In genomic region chr12:17793854-17794253, GRCh38 we compare ENCODE assay signal across 15 cellular contexts.
DNase-seq lines count a peak whose midpoint lies in the region; ATAC-seq and TF ChIP-seq lines count a peak whose summit lies in the region.
"Had no signal": no experiment of that assay in that cellular context is flagged by ENCODE, and none has a peak within 500 bp of the region (broad histone marks: within the 10 kb centered on the region; RNA-seq: fewer than 3 reads in every experiment).

No MANE protein-coding gene starts in this region.

- peak; percentile 62; the same call in 1 of the 2 replicates for ATAC-seq in Panc1
- ATAC-seq in GM21529 (IDR thresholded peaks at IDR 0.05; ENCODE audit: unreplicated experiment) = no peak
- no peak for ATAC-seq in Right ventricle myocardium superior (ENCODE audit: poor library complexity)
- ATAC-seq: CD8-positive, alpha-beta T cell had no signal

- H3K27me3 ChIP-seq in Panc1 (ENCODE audit: control insufficient read depth, insufficient read depth, low read length) = no peaks in the 10 kb centered on the region

- intact Hi-C loops in Panc1 (cut with micrococcal nuclease; ENCODE audit: unreplicated experiment) = no loop called here
- intact Hi-C loops in Right ventricle myocardium superior (cut with DNase I) = no loop called here

- POLR2A ChIA-PET in Panc1 (lab: Charles Lee) = no interaction called here

- BruUV-seq in Panc1 (replicated peaks; lab: Mats Ljungman, UMichigan) = no TSS peak

- in situ Hi-C loops in Panc1 (cut with HindIII; ENCODE audit: low pct_unique_long_range_greater_than_20kb, low sequenced_read_pairs) = no loop called here

- no peak overlapping the region for H3K27ac ChIP-seq in Panc1 (ENCODE audit: low read length)
- H3K27ac ChIP-seq: GM23248 had no signal

- no peaks in the 10 kb centered on the region for H3K36me3 ChIP-seq in Panc1 (ENCODE audit: control insufficient read depth, insufficient read depth, low read length)

- CTCF ChIA-PET in Panc1 (lab: Charles Lee) = no interaction called here

- H3K9me3 ChIP-seq in Panc1 (ENCODE audit: control insufficient read depth, insufficient read depth, low read depth, low read length) = no peaks in the 10 kb centered on the region

- DNase-seq in HCEC 1CT (peak; percentile 45), Panc1 (ENCODE audit: low read depth, low spot score) (peak; percentile 33), epithelial cell of esophagus (ENCODE audit: low read depth) (peak; percentile 19), SW 1271 (lab: John Stamatoyannopoulos, UW) (no peak), NCI-H1092 treated with DMSO at 0.1 percent for 48 hours (lab: John Stamatoyannopoulos, UW) (no peak), Right ventricle myocardium superior (no peak)
- DNase-seq: CD8-positive, alpha-beta T cell; COR-L47; DMS153; DMS79 treated with DMSO at 0.1 percent for 48 hours; EL; GDM1; GM23248; H9 had no signal

- H3K4me3 ChIP-seq in Panc1 (ENCODE audit: low read depth in 2 of 2, low read length in 2 of 2) (no peak overlapping the region), epithelial cell of esophagus (ENCODE audit: low read length) (no peak overlapping the region)
- H3K4me3 ChIP-seq: GM23248 had no signal

- no peak for TF ChIP-seq CTCF in Panc1 (IDR thresholded peaks at IDR 0.05)
- TF ChIP-seq CTCF in epithelial cell of esophagus (IDR thresholded peaks at IDR 0.05; ENCODE audit: insufficient read depth, low read depth, low read length, missing control alignments) = no peak

- H3K4me1 ChIP-seq in Panc1 (ENCODE audit: control insufficient read depth, insufficient read depth, low read length) = no peaks in the 10 kb centered on the region

Comparison
In these comparisons a context has a peak if more than half of its experiments do, and no peak if none do; other contexts are left out.
1. DNase-seq: peak in HCEC 1CT (single experiment), Panc1 (single experiment) and epithelial cell of esophagus (single experiment); none in SW 1271 (0 of 2), NCI-H1092 treated with DMSO at 0.1 percent for 48 hours (single experiment) and Right ventricle myocardium superior (single experiment).